In genomic region chr15:60152386-60152785, GRCh38 we compare ENCODE assay signal across 20 cellular contexts.
"Had no signal": no experiment of that assay in that cellular context is flagged by ENCODE, and none has a peak within 500 bp of the region (broad histone marks: within the 10 kb centered on the region; RNA-seq: fewer than 3 reads in every experiment).

No MANE protein-coding gene starts in this region.

- H3K9me3 ChIP-seq: MG63, SK-N-SH had no signal

- H3K9me2 ChIP-seq: SK-N-SH had no signal

- H3K9ac ChIP-seq: SK-N-SH had no signal

- H3K4me3 ChIP-seq: MG63 had no signal

- DNase-seq: KBM-7, MG63, NCI-H1092 treated with DMSO at 0.1 percent for 48 hours, NCI-H1436, NCI-H187, NCI-H2029, NCI-H2081 treated with DMSO at 0.1 percent for 48 hours, NCI-H2171 treated with DMSO at 0.1 percent for 48 hours, NCI-H345, NCI-H446 treated with DMSO at 0.1 percent for 48 hours, NCI-H524, NCI-H526 treated with DMSO at 0.1 percent for 48 hours, NCI-H748 treated with DMSO at 0.1 percent for 48 hours, SHP77, SK-N-SH, SW 1271, T-cell had no signal

- FAIRE-seq: HTR-8/SVneo had no signal

- H3K4me2 ChIP-seq: SK-N-SH had no signal

- H3K36me3 ChIP-seq: MG63 had no signal

- H3K27ac ChIP-seq: HL-60, RWPE1 had no signal

- ATAC-seq: T-cell had no signal
